17 cellular contexts compared by ENCODE assay signal in the genomic region with DNA sequence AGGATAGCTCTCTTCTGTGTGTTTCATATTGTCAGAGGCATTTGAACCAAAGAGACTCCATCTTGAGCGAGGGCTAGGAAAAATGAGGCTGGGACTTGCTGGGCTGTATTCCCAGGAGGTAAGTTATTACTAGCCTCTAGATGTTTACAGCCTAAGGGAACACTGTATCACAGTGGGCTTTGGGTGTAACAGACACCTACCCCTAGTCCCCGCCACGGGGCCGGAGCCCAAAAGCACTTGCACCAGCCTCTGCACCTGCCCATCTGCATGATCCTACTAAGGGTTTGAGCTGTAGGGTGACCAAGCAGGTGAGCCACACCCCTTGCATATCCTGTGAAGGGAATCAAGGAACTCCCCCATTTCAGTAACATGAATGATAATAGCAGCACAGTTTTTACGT.
DNase-seq lines count a peak whose midpoint lies in the region; ATAC-seq and TF ChIP-seq lines count a peak whose summit lies in the region.
"Had no signal": no experiment of that assay in that cellular context is flagged by ENCODE, and none has a peak within 500 bp of the region (broad histone marks: within the 10 kb centered on the region; RNA-seq: fewer than 3 reads in every experiment).

No MANE protein-coding gene starts in this region.

- H3K4me3 ChIP-seq in HUES64 (ENCODE audit: low read length) (no peak overlapping the region), upper lobe of right lung (no peak overlapping the region)
- H3K4me3 ChIP-seq: A549, GM12878 had no signal

- peaks cover 16% of the 10 kb centered on the region for H3K36me3 ChIP-seq in HUES64 (ENCODE audit: insufficient read depth, low read length)
- no peaks in the 10 kb centered on the region for H3K36me3 ChIP-seq in upper lobe of right lung
- H3K36me3 ChIP-seq: BE2C had no signal

- no peak for ATAC-seq in upper lobe of right lung
- ATAC-seq in stimulated activated naive CD8-positive, alpha-beta T cell treated with anti-CD3 and anti-CD28 coated beads, Interleukin-15, Interleukin-2, amounts not matched to agents 100 U/mL and 50 U/mL, for 24 hours, result no peak
- ATAC-seq: A549, GM12878 had no signal

- H3K9me3 ChIP-seq in HUES64 (ENCODE audit: insufficient read depth, low read depth, low read length) (peaks cover 17% of the 10 kb centered on the region), upper lobe of right lung (no peaks in the 10 kb centered on the region)
- H3K9me3 ChIP-seq: A549, BE2C had no signal

- peak; percentile 75 for DNase-seq in iPS DF 4.7 (ENCODE audit: extremely low read depth, low spot score)
- DNase-seq in iPS-NIHi11 (ENCODE audit: low spot score), result peak; percentile 19
- no peak for DNase-seq in upper lobe of right lung
- DNase-seq in stimulated activated naive CD8-positive, alpha-beta T cell treated with anti-CD3 and anti-CD28 coated beads, Interleukin-15, Interleukin-2, amounts not matched to agents 100 U/mL and 50 U/mL, for 24 hours, result no peak
- no peak for DNase-seq in activated gamma-delta T cell treated with Interleukin-2 at 50 U/mL for 16 hours
- no peak for DNase-seq in SHP77 (lab: John Stamatoyannopoulos, UW)
- DNase-seq: BE2C; CD4-positive, alpha-beta memory T cell; DMS79; GOT3; HCEC 1CT; HFFc6 had no signal

- H3K27ac ChIP-seq in HUES64 (ENCODE audit: low read depth, low read length), result peak overlapping the region; percentile 91
- no peak overlapping the region for H3K27ac ChIP-seq in upper lobe of right lung
- H3K27ac ChIP-seq: A549, C4-2B, HL-60 had no signal

- no peak for TF ChIP-seq CTCF in upper lobe of right lung (IDR thresholded peaks at IDR 0.05)

- peak overlapping the region; percentile 5; the same call in 1 of the 2 replicates for H3K9ac ChIP-seq in HUES64 (ENCODE audit: low read depth, low read length)

- intact Hi-C loops in upper lobe of right lung (cut with DNase I), result no loop called here

- H3K4me1 ChIP-seq in HUES64 (ENCODE audit: insufficient read depth, low read length), result peaks cover 45% of the 10 kb centered on the region
- H3K4me1 ChIP-seq in upper lobe of right lung, result no peaks in the 10 kb centered on the region
- H3K4me1 ChIP-seq: A549, BE2C had no signal

- 52% methylated on average over 4 of the region's 5 CpGs for WGBS in HUES64

- no peaks in the 10 kb centered on the region for H3K27me3 ChIP-seq in HUES64 (ENCODE audit: insufficient read depth, low read length)
- H3K27me3 ChIP-seq in upper lobe of right lung, result no peaks in the 10 kb centered on the region
- H3K27me3 ChIP-seq: BE2C had no signal

Comparison
In these comparisons a context has a peak if more than half of its experiments do, and no peak if none do; other contexts are left out.
1. DNase-seq: peak in iPS DF 4.7 (single experiment) and iPS-NIHi11 (single experiment); none in upper lobe of right lung (single experiment), stimulated activated naive CD8-positive, alpha-beta T cell treated with anti-CD3 and anti-CD28 coated beads, Interleukin-15, Interleukin-2, amounts not matched to agents 100 U/mL and 50 U/mL, for 24 hours (single experiment), activated gamma-delta T cell treated with Interleukin-2 at 50 U/mL for 16 hours (single experiment) and SHP77 (0 of 2).